ENCODE assay signal across 17 cellular contexts in genomic region chr1:162138599-162139397, GRCh38.
DNase-seq lines count a peak whose midpoint lies in the region; ATAC-seq and TF ChIP-seq lines count a peak whose summit lies in the region.
"Had no signal": no experiment of that assay in that cellular context is flagged by ENCODE, and none has a peak within 500 bp of the region (broad histone marks: within the 10 kb centered on the region; RNA-seq: fewer than 3 reads in every experiment).

No MANE protein-coding gene starts in this region.

- no peaks in the 10 kb centered on the region for H3K36me3 ChIP-seq in HCT116 (ENCODE audit: control insufficient read depth in 1 of 2, insufficient read depth in 2 of 2, low read length in 2 of 2)
- no peaks in the 10 kb centered on the region for H3K36me3 ChIP-seq in Panc1 (ENCODE audit: control insufficient read depth, insufficient read depth, low read length)
- peaks cover 0 to 3% of the 10 kb centered on the region in 2 experiments for H3K36me3 ChIP-seq in mesenchymal stem cell (ENCODE audit: control insufficient read depth in 1 of 2, insufficient read depth in 2 of 2, low read depth in 1 of 2, low read length in 2 of 2)
- H3K36me3 ChIP-seq in stomach = no peaks in the 10 kb centered on the region
- H3K36me3 ChIP-seq: SJCRH30 had no signal

- CTCF ChIA-PET in HCT116 (lab: Charles Lee) = no interaction called here
- CTCF ChIA-PET in Panc1 (lab: Charles Lee) = no interaction called here

- H4K8ac ChIP-seq in mesenchymal stem cell (ENCODE audit: low read length) = no peak overlapping the region

- DNase-seq in HCT116 (ENCODE audit: low read depth, low spot score) (no peak), Panc1 (ENCODE audit: low read depth, low spot score) (no peak), mesenchymal stem cell (no peak), stomach (peak; percentile 30), ecto neural progenitor cell (ENCODE audit: low spot score) (no peak), T-helper 2 cell (no peak), NCI-H510A treated with DMSO at 0.1 percent for 48 hours (lab: John Stamatoyannopoulos, UW) (no peak)
- DNase-seq: ACHN; CD4-positive, alpha-beta memory T cell; DMS79; NCI-H1105 treated with DMSO at 0.1 percent for 48 hours; NCI-H1694 treated with DMSO at 0.1 percent for 48 hours; NCI-H2107; NCI-H226; NCI-H526; SJCRH30 had no signal

- TF ChIP-seq POLR2A in HCT116 (IDR thresholded peaks at IDR 0.05; ENCODE audit: borderline replicate concordance, extremely low read depth, insufficient read depth, insufficient read length) = no peak
- no peak for TF ChIP-seq POLR2A in stomach (IDR thresholded peaks at IDR 0.05)

- no peak for TF ChIP-seq RAD21 in HCT116 (IDR thresholded peaks at IDR 0.05; ENCODE audit: low read depth)

- peak overlapping the region; percentile 17; the same call in 1 of the 2 replicates for H3K27ac ChIP-seq in HCT116 (ENCODE audit: low read depth, low read length)
- H3K27ac ChIP-seq in Panc1 (ENCODE audit: low read length) = peak overlapping the region; percentile 99
- no peak overlapping the region for H3K27ac ChIP-seq in mesenchymal stem cell (ENCODE audit: low read length, poor library complexity, severe bottlenecking)
- no peak overlapping the region for H3K27ac ChIP-seq in stomach
- H3K27ac ChIP-seq: SJCRH30 had no signal

- no peaks in the 10 kb centered on the region for H3K9me2 ChIP-seq in HCT116 (ENCODE audit: insufficient read depth)

- in situ Hi-C loops in Panc1 (cut with HindIII; ENCODE audit: low pct_unique_long_range_greater_than_20kb, low sequenced_read_pairs) = no loop called here

- RAD21 ChIA-PET in HCT116 (lab: Charles Lee; ENCODE audit: low non-redundant PET in 1 of 2, low total read pairs in 2 of 2, uncharacterized antibody in 2 of 2, unreplicated experiment in 2 of 2) = no interaction called here

- POLR2A ChIA-PET in HCT116 (lab: Charles Lee) = no interaction called here
- POLR2A ChIA-PET in Panc1 (lab: Charles Lee) = no interaction called here

- peak overlapping the region in 1 of 2 experiments; percentile 29 for H2BK12ac ChIP-seq in mesenchymal stem cell (ENCODE audit: low read length in 2 of 2)

- H4K20me1 ChIP-seq in HCT116 (ENCODE audit: insufficient read depth) = no peaks in the 10 kb centered on the region

- H3K79me1 ChIP-seq in mesenchymal stem cell (replicated peaks; ENCODE audit: low read length, poor library complexity, severe bottlenecking) = peaks cover 5% of the 10 kb centered on the region

- BruUV-seq in HCT116 (replicated peaks; lab: Mats Ljungman, UMichigan) (no TSS peak), Panc1 (replicated peaks; lab: Mats Ljungman, UMichigan) (no TSS peak)

- TF ChIP-seq CTCF in HCT116 (IDR thresholded peaks at IDR 0.05 in 2 of 3, conservative IDR thresholded peaks at IDR 0.05 in 1 of 3; ENCODE audit: borderline replicate concordance in 1 of 3, insufficient read depth in 1 of 3, low read depth in 2 of 3, low read length in 2 of 3) = no peak
- TF ChIP-seq CTCF in Panc1 (IDR thresholded peaks at IDR 0.05) = no peak
- no peak for TF ChIP-seq CTCF in stomach (IDR thresholded peaks at IDR 0.05)

- H4K91ac ChIP-seq in mesenchymal stem cell (ENCODE audit: low read length) = peak overlapping the region; percentile 36

- peak overlapping the region; percentile 83 for H2AK5ac ChIP-seq in mesenchymal stem cell (ENCODE audit: low read length, severe bottlenecking)

- no peak overlapping the region for H3K23ac ChIP-seq in mesenchymal stem cell (ENCODE audit: low read length in 2 of 2)

- H3K4me1 ChIP-seq in HCT116 (ENCODE audit: control insufficient read depth in 1 of 2, insufficient read depth in 2 of 2, low read length in 2 of 2) (peaks cover 74 to 81% of the 10 kb centered on the region in 2 experiments), Panc1 (ENCODE audit: control insufficient read depth, insufficient read depth, low read length) (peaks cover 98% of the 10 kb centered on the region), mesenchymal stem cell (ENCODE audit: control insufficient read depth, insufficient read depth, low read depth, low read length) (peaks cover 9% of the 10 kb centered on the region), stomach (peaks cover 0 to 43% (median 14%) of the 10 kb centered on the region in 4 donors)

- H3K9ac ChIP-seq in HCT116 (ENCODE audit: low read length) (no peak overlapping the region), mesenchymal stem cell (ENCODE audit: low read length) (no peak overlapping the region)

- H3K27me3 ChIP-seq in HCT116 (ENCODE audit: insufficient read depth, low read length) (no peaks in the 10 kb centered on the region), Panc1 (ENCODE audit: control insufficient read depth, insufficient read depth, low read length) (no peaks in the 10 kb centered on the region), mesenchymal stem cell (ENCODE audit: control insufficient read depth in 1 of 2, insufficient read depth in 1 of 2, low read length in 2 of 2) (peaks cover 0 to 2% of the 10 kb centered on the region in 2 experiments), stomach (no peaks in the 10 kb centered on the region)
- H3K27me3 ChIP-seq: SJCRH30 had no signal

- H3K4me2 ChIP-seq in HCT116 (ENCODE audit: low read length) (no peak overlapping the region), mesenchymal stem cell (ENCODE audit: low read length, poor library complexity, severe bottlenecking) (no peak overlapping the region)

- H3K4ac ChIP-seq in mesenchymal stem cell (ENCODE audit: low read depth in 1 of 2, low read length in 2 of 2) = peak overlapping the region in 1 of 2 experiments; percentile 86

- no peak overlapping the region for H2BK5ac ChIP-seq in mesenchymal stem cell (ENCODE audit: low read depth, low read length, poor library complexity, severe bottlenecking)

- H3K9me3 ChIP-seq in HCT116 (ENCODE audit: control insufficient read depth in 1 of 2, insufficient read depth in 1 of 2, low read depth in 1 of 2, low read length in 2 of 2) (no peaks in the 10 kb centered on the region), Panc1 (ENCODE audit: control insufficient read depth, insufficient read depth, low read depth, low read length) (no peaks in the 10 kb centered on the region), mesenchymal stem cell (ENCODE audit: control insufficient read depth, low read length) (no peaks in the 10 kb centered on the region), stomach (no peaks in the 10 kb centered on the region)
- H3K9me3 ChIP-seq: SJCRH30 had no signal

- no peak overlapping the region for H3K14ac ChIP-seq in mesenchymal stem cell (ENCODE audit: low read length in 2 of 2)

- intact Hi-C loops in HCT116 (cut with micrococcal nuclease) (loop anchor here (5.0 kb wide), 1 partner anchor 66 kb away; no protein-coding TSS in a partner anchor), Panc1 (cut with micrococcal nuclease; ENCODE audit: unreplicated experiment) (no loop called here), stomach (cut with DNase I; ENCODE audit: low total_unique reads) (no loop called here)

- H3K18ac ChIP-seq in mesenchymal stem cell (ENCODE audit: low read depth in 1 of 2, low read length in 2 of 2) = no peak overlapping the region

- 42% methylated on average over 1 of the region's 4 CpGs for WGBS in mesenchymal stem cell
- 11 to 47% (median 15%) methylated on average over 4 of the region's 4 CpGs for WGBS in stomach, 5 donors

- no peak for TF ChIP-seq EP300 in stomach (IDR thresholded peaks at IDR 0.05)

- no peaks in the 10 kb centered on the region for H3K79me2 ChIP-seq in HCT116 (ENCODE audit: insufficient read depth, low read length)

- no peak overlapping the region for H2BK120ac ChIP-seq in mesenchymal stem cell (ENCODE audit: low read depth, low read length)

- H3K4me3 ChIP-seq in HCT116 (replicated peaks in 1 of 2; ENCODE audit: low read depth in 1 of 2, low read length in 2 of 2) = no peak overlapping the region
- H3K4me3 ChIP-seq in Panc1 (ENCODE audit: low read depth in 2 of 2, low read length in 2 of 2) = no peak overlapping the region
- H3K4me3 ChIP-seq in mesenchymal stem cell (ENCODE audit: insufficient read depth in 1 of 2, low read depth in 1 of 2, low read length in 2 of 2) = no peak overlapping the region
- no peak overlapping the region for H3K4me3 ChIP-seq in stomach
- H3K4me3 ChIP-seq: SJCRH30 had no signal

- no peak overlapping the region for H2BK15ac ChIP-seq in mesenchymal stem cell (ENCODE audit: low read depth, poor library complexity, severe bottlenecking)

- ATAC-seq in HCT116 (no peak), Panc1 (no peak), GM19328 (IDR thresholded peaks at IDR 0.05; ENCODE audit: unreplicated experiment) (no peak)

- H2AFZ ChIP-seq in HCT116 (ENCODE audit: low read depth, low read length, poor library complexity, severe bottlenecking) (no peak overlapping the region), mesenchymal stem cell (ENCODE audit: low read depth, low read length) (no peak overlapping the region)

TF ChIP-seq in HCT116, 20 proteins besides CTCF, POLR2A, EP300 and RAD21 (continues in another document):
- no peak for TF ChIP-seq EGR1 (IDR thresholded peaks at IDR 0.05; ENCODE audit: low read depth)
- no peak for TF ChIP-seq POLR2AphosphoS5 (IDR thresholded peaks at IDR 0.05; ENCODE audit: low read depth, low read length)
- TF ChIP-seq REST (IDR thresholded peaks at IDR 0.05; ENCODE audit: low read depth) = no peak
- TF ChIP-seq JUND (IDR thresholded peaks at IDR 0.05) = no peak
- no peak for TF ChIP-seq EZH2 (IDR thresholded peaks at IDR 0.05)
- no peak for TF ChIP-seq YY1 (IDR thresholded peaks at IDR 0.05; ENCODE audit: extremely low read depth, insufficient replicate concordance, low read depth, low read length)

Comparison
In these comparisons a context has a peak if more than half of its experiments do, and no peak if none do; other contexts are left out.
1. H3K27ac ChIP-seq: peak in HCT116 (single experiment) and Panc1 (single experiment); none in mesenchymal stem cell (single experiment) and stomach (0 of 5).